Comparison of ENCODE assay signal across 14 cellular contexts in the genomic region with DNA sequence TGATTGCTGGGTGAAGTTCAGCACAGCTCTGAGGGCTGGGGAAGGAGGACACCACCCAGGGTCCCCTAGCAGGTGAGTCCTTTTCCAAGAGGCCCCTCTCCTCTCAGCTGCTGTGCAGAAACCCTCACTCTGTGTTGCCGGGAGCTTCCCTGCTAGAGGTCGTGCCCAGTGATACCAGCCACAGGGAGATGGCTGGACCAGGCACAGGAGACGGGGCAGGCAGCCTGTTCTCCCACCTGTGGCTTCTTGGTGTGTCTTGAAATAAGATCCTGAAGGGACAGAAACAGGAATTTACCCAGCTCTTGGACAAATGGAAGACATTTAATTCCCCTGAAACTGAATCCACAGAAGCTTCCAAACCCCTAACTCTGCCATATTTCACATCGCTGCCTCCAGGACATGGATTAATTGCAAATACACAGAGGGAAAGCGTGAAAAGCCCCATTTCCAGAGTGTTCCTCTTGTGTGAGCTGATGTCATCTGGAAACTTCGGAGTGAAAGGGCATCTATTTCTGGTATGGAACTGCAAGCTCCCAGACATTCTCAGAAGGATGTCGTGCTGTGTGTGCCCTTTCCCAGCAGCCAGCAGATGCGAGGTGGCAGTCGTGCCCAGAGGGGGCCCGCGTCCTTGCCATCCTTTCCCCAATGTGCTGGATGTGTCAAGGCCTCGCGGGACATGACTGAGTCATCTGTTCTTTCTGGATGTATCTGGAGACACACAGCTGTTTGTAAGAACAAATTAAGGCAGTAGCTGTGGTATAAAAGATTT.
A peak's percentile ranks its signal among the peaks of the same experiment; 100 is the strongest.
DNase-seq lines count a peak whose midpoint lies in the region; ATAC-seq and TF ChIP-seq lines count a peak whose summit lies in the region.
"Had no signal": no experiment of that assay in that cellular context is flagged by ENCODE, and none has a peak within 500 bp of the region (broad histone marks: within the 10 kb centered on the region; RNA-seq: fewer than 3 reads in every experiment).

No MANE protein-coding gene starts in this region.

- H3K9ac ChIP-seq in mucosa of rectum (ENCODE audit: low read depth in 1 of 2, low read length in 2 of 2) = no peak overlapping the region

- no peak overlapping the region for H3K4me3 Mint-ChIP-seq in activated T-cell treated with anti-CD3 and anti-CD28 coated beads, Interleukin-2, amount 50 U/mL, for 72 hours
- H3K4me3 Mint-ChIP-seq: CD4-positive, alpha-beta memory T cell had no signal

- H3K27me3 Mint-ChIP-seq in activated T-cell treated with anti-CD3 and anti-CD28 coated beads, Interleukin-2, amount 50 U/mL, for 72 hours (ENCODE audit: low read depth) = no peaks in the 10 kb centered on the region

- H3K4me1 ChIP-seq in esophagus squamous epithelium (peaks cover 6 to 45% (median 9%) of the 10 kb centered on the region in 3 donors), mucosa of rectum (ENCODE audit: control insufficient read depth in 2 of 2, insufficient read depth in 2 of 2, low read length in 2 of 2) (peaks cover 9% of the 10 kb centered on the region in 2 donors)

- H3K36me3 Mint-ChIP-seq in activated T-cell treated with anti-CD3 and anti-CD28 coated beads, Interleukin-2, amount 50 U/mL, for 72 hours (ENCODE audit: insufficient read depth in 2 of 2) = peaks cover 7 to 12% of the 10 kb centered on the region in 2 donors

- H3K9me3 ChIP-seq in esophagus squamous epithelium = peaks cover 0 to 6% (median 0%) of the 10 kb centered on the region in 3 donors
- peaks cover 0 to 1% of the 10 kb centered on the region in 2 donors for H3K9me3 ChIP-seq in mucosa of rectum (ENCODE audit: control insufficient read depth in 2 of 2, low read length in 2 of 2)

- TF ChIP-seq CTCF in esophagus squamous epithelium (IDR thresholded peaks at IDR 0.05) = no peak

- no peak overlapping the region for H3K4me3 ChIP-seq in esophagus squamous epithelium
- no peak overlapping the region for H3K4me3 ChIP-seq in mucosa of rectum (ENCODE audit: low read length in 2 of 2)
- H3K4me3 ChIP-seq: lung had no signal

- intact Hi-C loops in esophagus squamous epithelium (cut with DNase I) = no loop called here

- TF ChIP-seq POLR2A in esophagus squamous epithelium (IDR thresholded peaks at IDR 0.05) = no peak

- no peak for ATAC-seq in activated T-cell treated with anti-CD3 and anti-CD28 coated beads, Interleukin-2, amount 50 U/mL, for 72 hours (replicated peaks in 1 of 2)
- no peak for ATAC-seq in GM21576 (IDR thresholded peaks at IDR 0.05; ENCODE audit: unreplicated experiment)

- WGBS in esophagus squamous epithelium, 2 donors = 50 to 66% methylated on average over 8 to 12 of the region's 13 CpGs

- H3K9me3 Mint-ChIP-seq in activated T-cell treated with anti-CD3 and anti-CD28 coated beads, Interleukin-2, amount 50 U/mL, for 72 hours = peaks cover 8 to 10% of the 10 kb centered on the region in 2 donors

- peak overlapping the region; percentile 35 to 88 (median 64) for H3K27ac ChIP-seq in esophagus squamous epithelium
- H3K27ac ChIP-seq in mucosa of rectum (ENCODE audit: low read depth in 2 of 2, low read length in 2 of 2) = peak overlapping the region; percentile 62 to 66

- DNase-seq in LHCN-M2 (ENCODE audit: low read depth) (peak; percentile 95), esophagus squamous epithelium (lab: John Stamatoyannopoulos, UW) (no peak), superior temporal gyrus (ENCODE audit: extremely low spot score) (peak; percentile 21), GDM1 (lab: John Stamatoyannopoulos, UW) (no peak), NCI-H128 (lab: John Stamatoyannopoulos, UW; ENCODE audit: unreplicated experiment) (no peak)
- no peak for DNase-seq in activated T-cell treated with anti-CD3 and anti-CD28 coated beads, Interleukin-2, amount 50 U/mL, for 72 hours
- DNase-seq: activated CD8-positive, alpha-beta memory T cell treated with anti-CD3 and anti-CD28 coated beads for 24 hours; amniotic stem cell; CD4-positive, alpha-beta memory T cell; erythroblast; stimulated activated CD8-positive, alpha-beta memory T cell treated with anti-CD3 and anti-CD28 coated beads, Interleukin-4, amount 100 ng/mL, for 48 hours had no signal

- H3K36me3 ChIP-seq in esophagus squamous epithelium (no peaks in the 10 kb centered on the region), mucosa of rectum (ENCODE audit: control insufficient read depth in 2 of 2, insufficient read depth in 2 of 2, low read length in 2 of 2) (no peaks in the 10 kb centered on the region)

- no peaks in the 10 kb centered on the region for H3K4me1 Mint-ChIP-seq in activated T-cell treated with anti-CD3 and anti-CD28 coated beads, Interleukin-2, amount 50 U/mL, for 72 hours (ENCODE audit: low read depth)
- H3K4me1 Mint-ChIP-seq: CD4-positive, alpha-beta memory T cell had no signal

- no peak overlapping the region for H3K27ac Mint-ChIP-seq in activated T-cell treated with anti-CD3 and anti-CD28 coated beads, Interleukin-2, amount 50 U/mL, for 72 hours
- H3K27ac Mint-ChIP-seq: CD4-positive, alpha-beta memory T cell had no signal

- no peaks in the 10 kb centered on the region for H3K27me3 ChIP-seq in esophagus squamous epithelium
- H3K27me3 ChIP-seq in mucosa of rectum (ENCODE audit: control insufficient read depth in 2 of 2, insufficient read depth in 2 of 2, low read length in 2 of 2) = no peaks in the 10 kb centered on the region

Comparison
In these comparisons a context has a peak if more than half of its experiments do, and no peak if none do; other contexts are left out.
1. DNase-seq: peak in LHCN-M2 (single experiment) and superior temporal gyrus (single experiment); none in esophagus squamous epithelium (single experiment), GDM1 (single experiment), activated T-cell treated with anti-CD3 and anti-CD28 coated beads, Interleukin-2, amount 50 U/mL, for 72 hours (0 of 2) and NCI-H128 (single experiment).